8 cellular contexts compared by ENCODE assay signal in the genomic region with DNA sequence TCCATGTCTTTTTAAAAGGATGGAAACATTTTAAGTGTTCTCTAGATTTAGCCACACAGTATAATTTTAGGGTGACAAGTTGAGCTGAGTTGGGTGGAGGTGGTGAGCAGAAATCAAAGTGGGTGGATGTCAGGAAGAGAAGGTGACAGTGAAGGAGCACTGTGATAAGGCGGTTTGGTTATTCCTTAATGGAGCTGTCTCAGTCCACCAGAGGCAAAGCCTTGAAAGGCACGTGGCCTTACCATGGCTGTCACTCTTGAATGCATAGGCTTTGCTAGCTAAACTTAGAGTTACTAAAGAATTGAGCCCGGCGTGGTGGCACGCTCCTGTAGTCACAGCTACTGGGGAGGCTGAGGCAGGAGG. TPM values are rescaled to one million over a fixed set of nuclear protein-coding genes. Genes with fewer than 3 reads are reported as not detected.
A peak's percentile ranks its signal among the peaks of the same experiment; 100 is the strongest.
DNase-seq lines count a peak whose midpoint lies in the region; ATAC-seq lines count a peak whose summit lies in the region.

No MANE protein-coding gene starts in this region.

- peak overlapping the region; percentile 83 to 85 for H3K4me3 ChIP-seq in stomach smooth muscle (ENCODE audit: low read length in 2 of 2)

- H3K9me3 ChIP-seq in stomach smooth muscle (ENCODE audit: control insufficient read depth in 2 of 2, low read length in 2 of 2) = no peaks in the 10 kb centered on the region

- H3K36me3 ChIP-seq in stomach smooth muscle (ENCODE audit: control insufficient read depth in 2 of 2, insufficient read depth in 2 of 2, low read length in 2 of 2) = no peaks in the 10 kb centered on the region

- no peak for ATAC-seq in activated naive CD8-positive, alpha-beta T cell treated with anti-CD3 and anti-CD28 coated beads, Interleukin-2, amount 10 ng/mL, durations not matched to agents 7 days and 5 days (ENCODE audit: low read depth)
- no peak for ATAC-seq in GM21737 (IDR thresholded peaks at IDR 0.05; ENCODE audit: unreplicated experiment)
- no peak for ATAC-seq in HG02642 (IDR thresholded peaks at IDR 0.05; ENCODE audit: poor library complexity, unreplicated experiment)

- H3K27me3 ChIP-seq in stomach smooth muscle (ENCODE audit: control insufficient read depth in 1 of 2, insufficient read depth in 2 of 2, low read length in 2 of 2) = no peaks in the 10 kb centered on the region

- peaks cover 3% of the 10 kb centered on the region for H3K27me3 Mint-ChIP-seq in activated T-cell treated with anti-CD3 and anti-CD28 coated beads, Interleukin-2, amount 50 U/mL, for 24 hours
- H3K27me3 Mint-ChIP-seq in activated naive CD8-positive, alpha-beta T cell treated with anti-CD3 and anti-CD28 coated beads, Interleukin-2, amount 10 ng/mL, durations not matched to agents 7 days and 5 days = peaks cover 2% of the 10 kb centered on the region

- DNase-seq in activated T-cell treated with anti-CD3 and anti-CD28 coated beads, Interleukin-2, amount 50 U/mL, for 24 hours = no peak
- DNase-seq in activated T-cell treated with anti-CD3 and anti-CD28 coated beads for 4 hours (no peak), iPS-NIHi7 (ENCODE audit: extremely low spot score) (peak; percentile 5)
- no peak for DNase-seq in activated naive CD8-positive, alpha-beta T cell treated with anti-CD3 and anti-CD28 coated beads, Interleukin-2, amount 10 ng/mL, durations not matched to agents 7 days and 5 days
- DNase-seq in stimulated activated CD8-positive, alpha-beta memory T cell treated with anti-CD3 and anti-CD28 coated beads, Interleukin-4, amount 100 ng/mL, for 48 hours = no peak

- H3K9me3 Mint-ChIP-seq in activated T-cell treated with anti-CD3 and anti-CD28 coated beads, Interleukin-2, amount 50 U/mL, for 24 hours = no peaks in the 10 kb centered on the region
- H3K9me3 Mint-ChIP-seq in activated naive CD8-positive, alpha-beta T cell treated with anti-CD3 and anti-CD28 coated beads, Interleukin-2, amount 10 ng/mL, durations not matched to agents 7 days and 5 days = no peaks in the 10 kb centered on the region

- H3K9ac ChIP-seq in stomach smooth muscle (ENCODE audit: low read length in 2 of 2) = no peak overlapping the region

- H3K27ac Mint-ChIP-seq in activated T-cell treated with anti-CD3 and anti-CD28 coated beads, Interleukin-2, amount 50 U/mL, for 24 hours = peak overlapping the region; percentile 26
- H3K27ac Mint-ChIP-seq in activated naive CD8-positive, alpha-beta T cell treated with anti-CD3 and anti-CD28 coated beads, Interleukin-2, amount 10 ng/mL, durations not matched to agents 7 days and 5 days = peak overlapping the region; percentile 19

- POLR2A ChIA-PET in activated naive CD8-positive, alpha-beta T cell treated with anti-CD3 and anti-CD28 coated beads, Interleukin-2, amount 10 ng/mL, durations not matched to agents 7 days and 5 days (lab: Charles Lee) = interaction anchor here (1.2 to 2.7 kb wide), 8 partner anchors 11 to 235 kb away, joined by 3 to 9 read pairs (median 4); a partner anchor contains a TSS

- H3K4me1 ChIP-seq in stomach smooth muscle (ENCODE audit: control insufficient read depth, insufficient read depth, low read length) = peaks cover 14% of the 10 kb centered on the region

- H3K4me1 Mint-ChIP-seq in activated T-cell treated with anti-CD3 and anti-CD28 coated beads, Interleukin-2, amount 50 U/mL, for 24 hours (ENCODE audit: low read depth) = peaks cover 17% of the 10 kb centered on the region
- peaks cover 10% of the 10 kb centered on the region for H3K4me1 Mint-ChIP-seq in activated naive CD8-positive, alpha-beta T cell treated with anti-CD3 and anti-CD28 coated beads, Interleukin-2, amount 10 ng/mL, durations not matched to agents 7 days and 5 days

- H3K4me3 Mint-ChIP-seq in activated T-cell treated with anti-CD3 and anti-CD28 coated beads, Interleukin-2, amount 50 U/mL, for 24 hours = peak overlapping the region; percentile 65
- H3K4me3 Mint-ChIP-seq in activated naive CD8-positive, alpha-beta T cell treated with anti-CD3 and anti-CD28 coated beads, Interleukin-2, amount 10 ng/mL, durations not matched to agents 7 days and 5 days = peak overlapping the region; percentile 68

- H3K36me3 Mint-ChIP-seq in activated T-cell treated with anti-CD3 and anti-CD28 coated beads, Interleukin-2, amount 50 U/mL, for 24 hours (ENCODE audit: low read depth) = no peaks in the 10 kb centered on the region
- H3K36me3 Mint-ChIP-seq in activated naive CD8-positive, alpha-beta T cell treated with anti-CD3 and anti-CD28 coated beads, Interleukin-2, amount 10 ng/mL, durations not matched to agents 7 days and 5 days = no peaks in the 10 kb centered on the region

- H3K27ac ChIP-seq in stomach smooth muscle (ENCODE audit: low read length) = no peak overlapping the region

RNA-seq across cellular contexts. Expression of a gene that starts 0.6 kb away (rescaled TPM):
- total RNA-seq in activated naive CD8-positive, alpha-beta T cell treated with anti-CD3 and anti-CD28 coated beads, Interleukin-2, amount 10 ng/mL, durations not matched to agents 7 days and 5 days = 1 to 10 TPM in 1 of 2 experiments, under 1 TPM in 1; 0.47 to 1.5 TPM

RNA-seq across cellular contexts. Expression of a gene that starts 14.7 kb away (rescaled TPM):
- 10 to 100 TPM; 10.2 to 10.3 TPM for total RNA-seq in activated naive CD8-positive, alpha-beta T cell treated with anti-CD3 and anti-CD28 coated beads, Interleukin-2, amount 10 ng/mL, durations not matched to agents 7 days and 5 days

RNA-seq across cellular contexts. Expression of a gene that starts 15.0 kb away (rescaled TPM):
- 100 to 1,000 TPM; 129 to 130 TPM for total RNA-seq in activated naive CD8-positive, alpha-beta T cell treated with anti-CD3 and anti-CD28 coated beads, Interleukin-2, amount 10 ng/mL, durations not matched to agents 7 days and 5 days

RNA-seq across cellular contexts. Expression of a gene that starts 16.7 kb away (rescaled TPM):
- total RNA-seq in activated naive CD8-positive, alpha-beta T cell treated with anti-CD3 and anti-CD28 coated beads, Interleukin-2, amount 10 ng/mL, durations not matched to agents 7 days and 5 days = 10 to 100 TPM; 34.3 to 35.8 TPM

RNA-seq across cellular contexts. Expression of a gene that starts 47.6 kb away (rescaled TPM):
- total RNA-seq in activated naive CD8-positive, alpha-beta T cell treated with anti-CD3 and anti-CD28 coated beads, Interleukin-2, amount 10 ng/mL, durations not matched to agents 7 days and 5 days = 10 to 100 TPM; 14.1 to 15.4 TPM
